9 cellular contexts compared by ENCODE assay signal in genomic region chrX:49754238-49754857, GRCh38. TPM values are rescaled to one million over a fixed set of nuclear protein-coding genes. Genes with fewer than 3 reads are reported as not detected.
DNase-seq lines count a peak whose midpoint lies in the region; ATAC-seq, FAIRE-seq and TF ChIP-seq lines count a peak whose summit lies in the region.
"Had no signal": no experiment of that assay in that cellular context is flagged by ENCODE, and none has a peak within 500 bp of the region (broad histone marks: within the 10 kb centered on the region; RNA-seq: fewer than 3 reads in every experiment).

No MANE protein-coding gene starts in this region.

- no peak overlapping the region for H3K4me3 Mint-ChIP-seq in stimulated activated effector memory CD8-positive, alpha-beta T cell treated with anti-CD3 and anti-CD28 coated beads, Interleukin-12 subunit alpha, Interleukin-12 subunit beta, amount 100 ng/mL, for 72 hours
- H3K4me3 Mint-ChIP-seq: naive B cell had no signal

- H3K9me3 ChIP-seq in A549: no peaks in the 10 kb centered on the region
- H3K9me3 ChIP-seq in Loucy (ENCODE audit: insufficient read depth, low read depth, low read length): no peaks in the 10 kb centered on the region
- H3K9me3 ChIP-seq in WERI-Rb-1 (ENCODE audit: severe bottlenecking): no peaks in the 10 kb centered on the region
- H3K9me3 ChIP-seq in mammary epithelial cell (replicated peaks; ENCODE audit: insufficient read depth, low read length): no peaks in the 10 kb centered on the region
- no peaks in the 10 kb centered on the region for H3K9me3 ChIP-seq in liver (ENCODE audit: control insufficient read depth in 4 of 4, low read length in 3 of 4)

- H3K79me2 ChIP-seq in Loucy (ENCODE audit: insufficient read depth, low read length) (no peaks in the 10 kb centered on the region), mammary epithelial cell (ENCODE audit: insufficient read depth, low read length) (no peaks in the 10 kb centered on the region)

- CTCF ChIA-PET in A549 (lab: Yijun Ruan, JAX) (interaction anchor here (0.6 to 1.8 kb wide), 16 partner anchors 8 to 612 kb away, joined by 3 to 6 read pairs (median 4); no protein-coding TSS in a partner anchor), mammary epithelial cell (lab: Charles Lee; ENCODE audit: low non-redundant PET) (interaction anchor here (0.7 to 0.9 kb wide), 2 partner anchors 20 to 464 kb away, joined by 6 to 8 read pairs; no protein-coding TSS in a partner anchor)

- FAIRE-seq in A549 (lab: Jason Lieb, UNC): peak; percentile 23

- intact Hi-C loops in mammary epithelial cell (cut with micrococcal nuclease): loop anchor here (1.0 to 5.0 kb wide), 2 partner anchors 462 to 562 kb away; no protein-coding TSS in a partner anchor

- no TSS peak for BruUV-seq in mammary epithelial cell (replicated peaks; lab: Mats Ljungman, UMichigan)

- TF ChIP-seq POLR2A in A549 (IDR thresholded peaks at IDR 0.05; ENCODE audit: low read length): no peak

- H4K20me1 ChIP-seq in Loucy (ENCODE audit: insufficient read depth, low read length, poor library complexity, severe bottlenecking): no peaks in the 10 kb centered on the region
- H4K20me1 ChIP-seq in mammary epithelial cell (ENCODE audit: insufficient read depth, low read length): no peaks in the 10 kb centered on the region

- TF ChIP-seq CTCF in A549 (IDR thresholded peaks at IDR 0.05) (peak; percentile 58), GM12864 (IDR thresholded peaks at IDR 0.05; ENCODE audit: low read depth, low read length, missing control alignments) (peak; percentile 87), Loucy (conservative IDR thresholded peaks at IDR 0.05; ENCODE audit: low read length) (peak; percentile 65), WERI-Rb-1 (IDR thresholded peaks at IDR 0.05; ENCODE audit: low read depth, low read length) (peak; percentile 92), mammary epithelial cell (conservative IDR thresholded peaks at IDR 0.05 in 1 of 2, IDR thresholded peaks at IDR 0.05 in 1 of 2; ENCODE audit: extremely low read depth in 1 of 2, insufficient read depth in 1 of 2, low read depth in 1 of 2, low read length in 2 of 2) (peak; percentile 71 to 79), liver (IDR thresholded peaks at IDR 0.05; ENCODE audit: low read depth, low read length, missing input control) (peak; percentile 66)

- no peak overlapping the region for H3K9ac ChIP-seq in Loucy (ENCODE audit: low read depth, low read length, poor library complexity, severe bottlenecking)
- no peak overlapping the region for H3K9ac ChIP-seq in mammary epithelial cell (ENCODE audit: insufficient read depth, low read length)
- no peak overlapping the region for H3K9ac ChIP-seq in liver (ENCODE audit: low read depth in 1 of 2, low read length in 2 of 2)

- H3K36me3 ChIP-seq in Loucy (ENCODE audit: insufficient read depth, low read length) (no peaks in the 10 kb centered on the region), WERI-Rb-1 (no peaks in the 10 kb centered on the region), mammary epithelial cell (ENCODE audit: insufficient read depth, low read length) (no peaks in the 10 kb centered on the region), liver (ENCODE audit: control insufficient read depth in 4 of 4, insufficient read depth in 3 of 4, low read depth in 1 of 4, low read length in 3 of 4) (no peaks in the 10 kb centered on the region)

- ATAC-seq in A549 (peak; percentile 80 to 88; a peak in 5 of 6 replicates), GM18909 (IDR thresholded peaks at IDR 0.05; ENCODE audit: poor library complexity, unreplicated experiment) (no peak)
- no peak for ATAC-seq in stimulated activated effector memory CD8-positive, alpha-beta T cell treated with anti-CD3 and anti-CD28 coated beads, Interleukin-12 subunit alpha, Interleukin-12 subunit beta, amount 100 ng/mL, for 72 hours

- H3K4me2 ChIP-seq in A549 (no peak overlapping the region), Loucy (ENCODE audit: low read depth, low read length, poor library complexity, severe bottlenecking) (no peak overlapping the region), mammary epithelial cell (ENCODE audit: insufficient read depth, low read depth, low read length) (no peak overlapping the region)

- H3K27ac Mint-ChIP-seq in stimulated activated effector memory CD8-positive, alpha-beta T cell treated with anti-CD3 and anti-CD28 coated beads, Interleukin-12 subunit alpha, Interleukin-12 subunit beta, amount 100 ng/mL, for 72 hours: no peak overlapping the region
- H3K27ac Mint-ChIP-seq: naive B cell had no signal

- H3K4me1 ChIP-seq in A549 (no peaks in the 10 kb centered on the region), Loucy (ENCODE audit: insufficient read depth, low read length, poor library complexity, severe bottlenecking) (no peaks in the 10 kb centered on the region), mammary epithelial cell (ENCODE audit: insufficient read depth, low read length) (no peaks in the 10 kb centered on the region), liver (ENCODE audit: control insufficient read depth in 4 of 4, insufficient read depth in 4 of 4, low read length in 3 of 4) (no peaks in the 10 kb centered on the region)

- H3K36me3 Mint-ChIP-seq in stimulated activated effector memory CD8-positive, alpha-beta T cell treated with anti-CD3 and anti-CD28 coated beads, Interleukin-12 subunit alpha, Interleukin-12 subunit beta, amount 100 ng/mL, for 72 hours: no peaks in the 10 kb centered on the region
- H3K36me3 Mint-ChIP-seq: naive B cell had no signal

- no peaks in the 10 kb centered on the region for H3K27me3 ChIP-seq in Loucy (ENCODE audit: insufficient read depth, low read length, poor library complexity, severe bottlenecking)
- H3K27me3 ChIP-seq in WERI-Rb-1 (ENCODE audit: insufficient read depth, low read depth, severe bottlenecking): peaks cover 78% of the 10 kb centered on the region
- peaks cover 2% of the 10 kb centered on the region for H3K27me3 ChIP-seq in mammary epithelial cell (ENCODE audit: insufficient read depth, low read length)
- H3K27me3 ChIP-seq in liver (ENCODE audit: control insufficient read depth in 4 of 4, insufficient read depth in 4 of 4, low read length in 3 of 4): peaks cover 0 to 6% (median 0%) of the 10 kb centered on the region in 4 donors

- H3K9me3 Mint-ChIP-seq in stimulated activated effector memory CD8-positive, alpha-beta T cell treated with anti-CD3 and anti-CD28 coated beads, Interleukin-12 subunit alpha, Interleukin-12 subunit beta, amount 100 ng/mL, for 72 hours: no peaks in the 10 kb centered on the region
- H3K9me3 Mint-ChIP-seq: naive B cell had no signal

- WGBS in A549 (ENCODE audit: missing lambda C conversion rate): 4% methylated on average over 6 of the region's 6 CpGs
- 16% methylated on average over 6 of the region's 6 CpGs for WGBS in mammary epithelial cell (ENCODE audit: low coverage, missing lambda C conversion rate)
- 5% methylated on average over 6 of the region's 6 CpGs for WGBS in liver

- H3K4me3 ChIP-seq in A549: no peak overlapping the region
- H3K4me3 ChIP-seq in GM12864 (ENCODE audit: low read depth, low read length): no peak overlapping the region
- H3K4me3 ChIP-seq in Loucy (ENCODE audit: low read length, poor library complexity, severe bottlenecking): no peak overlapping the region
- no peak overlapping the region for H3K4me3 ChIP-seq in WERI-Rb-1 (ENCODE audit: low read depth, low read length)
- H3K4me3 ChIP-seq in mammary epithelial cell (replicated peaks in 1 of 3; ENCODE audit: insufficient read depth in 1 of 3, low read depth in 2 of 3, low read length in 3 of 3): no peak overlapping the region
- no peak overlapping the region for H3K4me3 ChIP-seq in liver (ENCODE audit: low read depth in 1 of 3, low read length in 3 of 3)

- H2AFZ ChIP-seq in Loucy (ENCODE audit: low read length) (no peak overlapping the region), mammary epithelial cell (ENCODE audit: low read depth, low read length) (no peak overlapping the region)

- DNase-seq in A549 (ENCODE audit: low read depth in 1 of 2, low spot score in 1 of 2): peak; percentile 4 to 53
- DNase-seq in GM12864 (ENCODE audit: low read depth): no peak
- peak; percentile 38 for DNase-seq in WERI-Rb-1
- DNase-seq in mammary epithelial cell: peak; percentile 3
- peak; percentile 12 to 48 for DNase-seq in stimulated activated effector memory CD8-positive, alpha-beta T cell treated with anti-CD3 and anti-CD28 coated beads, Interleukin-12 subunit alpha, Interleukin-12 subunit beta, amount 100 ng/mL, for 72 hours (ENCODE audit: low spot score in 2 of 2)
- DNase-seq: naive B cell had no signal

- TF ChIP-seq EP300 in A549 (IDR thresholded peaks at IDR 0.05): no peak

- H3K27ac ChIP-seq in A549 (no peak overlapping the region), WERI-Rb-1 (no peak overlapping the region), mammary epithelial cell (ENCODE audit: insufficient read depth, low read depth, low read length) (no peak overlapping the region), liver (ENCODE audit: low read depth in 1 of 2, low read length in 2 of 2) (no peak overlapping the region)

- TF ChIP-seq RAD21 in A549 (conservative IDR thresholded peaks at IDR 0.05 in 1 of 2, IDR thresholded peaks at IDR 0.05 in 1 of 2) (peak; percentile 61 to 71), liver (IDR thresholded peaks at IDR 0.05) (peak; percentile 71 to 76)

- dilution Hi-C loops in mammary epithelial cell (cut with HindIII; ENCODE audit: low sequenced_read_pairs): no loop called here

- POLR2A ChIA-PET in A549 (lab: Yijun Ruan, JAX): no interaction called here

- no peaks in the 10 kb centered on the region for H3F3A ChIP-seq in Loucy (ENCODE audit: low read depth)

- H3K9me2 ChIP-seq in Loucy (replicated peaks; ENCODE audit: low read depth, low read length): no peaks in the 10 kb centered on the region

- in situ Hi-C loops in mammary epithelial cell (cut with MboI; ENCODE audit: low sequenced_read_pairs in 2 of 2): no loop called here

- H3K4me1 Mint-ChIP-seq in stimulated activated effector memory CD8-positive, alpha-beta T cell treated with anti-CD3 and anti-CD28 coated beads, Interleukin-12 subunit alpha, Interleukin-12 subunit beta, amount 100 ng/mL, for 72 hours: no peaks in the 10 kb centered on the region

TF ChIP-seq in A549, 52 proteins besides CTCF, POLR2A, EP300 and RAD21:
- TF ChIP-seq SMC3 (IDR thresholded peaks at IDR 0.05) (peak; percentile 41), TP53 (CRISPR knock-in tag; IDR thresholded peaks at IDR 0.05) (no peak), TFCP2L1 (CRISPR knock-in tag; IDR thresholded peaks at IDR 0.05) (no peak)

RNA-seq across cellular contexts. Expression of gene PAGE1, which starts 58.6 kb away (rescaled TPM):
- polyA plus RNA-seq in A549 (2011; rRNA removed) (0.17 and 0.26 TPM in 2 replicates), A549 (2017; fragmentation: RNase III; extraction: RNeasy Plus Mini Kit Qiagen cat#74134 plus additional on column Dnase treatment) (0.16 TPM in 1 of 3 replicates, not detected in the others), mammary epithelial cell (not detected), liver (not detected)
- polyA plus RNA-seq in A549 (2012; cell fraction: cytosol; rRNA removed): 0.21 and 0.27 TPM in 2 replicates
- polyA plus RNA-seq in A549 (2012; cell fraction: nucleus; rRNA removed): 0.08 TPM in 1 of 2 replicates, not detected in the other
- polyA minus RNA-seq in A549 (2011; rRNA and poly(A)+ RNA removed): not detected in 2 replicates
- total RNA-seq in mammary epithelial cell (not detected), liver (not detected)
- not detected for polyA minus RNA-seq in mammary epithelial cell

Comparison
In these comparisons a context has a peak if more than half of its experiments do, and no peak if none do; other contexts are left out.
1. ATAC-seq: peak in A549 (2 of 2); none in stimulated activated effector memory CD8-positive, alpha-beta T cell treated with anti-CD3 and anti-CD28 coated beads, Interleukin-12 subunit alpha, Interleukin-12 subunit beta, amount 100 ng/mL, for 72 hours (single experiment) and GM18909 (single experiment).
2. Peak in every context shown above with its lines, with median percentiles within 50 percentile points of each other: CTCF ChIP-seq.